18 cellular contexts compared by ENCODE assay signal in the genomic region with DNA sequence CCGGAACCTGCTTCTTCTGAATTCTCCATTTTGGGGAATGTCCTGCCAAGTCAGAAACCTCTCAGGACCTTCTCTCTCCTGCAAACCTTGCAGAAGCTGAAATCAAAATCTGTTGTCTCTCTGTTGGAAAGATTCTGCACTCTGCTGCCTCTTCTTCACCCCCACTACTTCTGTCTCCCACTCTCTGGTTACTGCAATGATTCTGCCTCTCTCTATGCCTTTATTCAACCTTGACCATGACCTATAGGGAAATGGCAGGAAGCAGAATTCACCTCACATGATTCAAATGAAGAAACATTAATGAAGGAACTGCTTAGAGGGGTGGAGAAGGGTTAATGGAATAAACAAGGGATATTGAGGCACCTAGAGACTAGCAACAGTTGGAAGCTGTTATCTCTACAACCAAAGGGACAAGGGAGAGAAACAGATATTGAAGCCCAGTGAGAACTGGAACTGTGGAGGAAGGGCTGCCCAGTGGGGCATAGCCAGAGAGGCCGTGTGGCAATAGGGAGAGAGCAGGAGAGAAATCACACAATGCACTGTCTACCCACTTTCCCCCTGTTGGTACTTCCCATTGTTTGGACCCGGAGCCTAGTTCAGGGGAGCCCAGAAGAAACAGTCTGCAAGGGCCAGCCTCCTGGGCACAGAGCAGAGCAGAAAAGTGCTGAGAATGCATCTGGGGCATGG.
DNase-seq lines count a peak whose midpoint lies in the region; TF ChIP-seq lines count a peak whose summit lies in the region.
"Had no signal": no experiment of that assay in that cellular context is flagged by ENCODE, and none has a peak within 500 bp of the region (broad histone marks: within the 10 kb centered on the region; RNA-seq: fewer than 3 reads in every experiment).

No MANE protein-coding gene starts in this region.

- in situ Hi-C loops in GM13976 (cut with MboI; ENCODE audit: low sequenced_read_pairs, unreplicated experiment): no loop called here

- peak overlapping the region; percentile 40 for H3K27ac Mint-ChIP-seq in activated naive CD4-positive, alpha-beta T cell treated with anti-CD3 and anti-CD28 coated beads, Interleukin-2, amount 10 ng/mL, durations not matched to agents 7 days and 5 days
- H3K27ac Mint-ChIP-seq in activated naive CD4-positive, alpha-beta T cell treated with anti-CD3 and anti-CD28 coated beads for 36 hours: no peak overlapping the region
- H3K27ac Mint-ChIP-seq in dendritic cell treated with granulocyte-macrophage colony-stimulating factor and Interleukin-4, amounts not matched to agents 40 ng/mL and 50 ng/mL, for 4 days: peak overlapping the region; percentile 29

- no peak overlapping the region for H3K9ac ChIP-seq in parathyroid adenoma
- H3K9ac ChIP-seq: GM23248 had no signal

- H2AFZ ChIP-seq in parathyroid adenoma: peak overlapping the region; percentile 53
- H2AFZ ChIP-seq: GM23248 had no signal

- H3K27ac ChIP-seq in parathyroid adenoma: no peak overlapping the region
- H3K27ac ChIP-seq: GM23248, RWPE1 had no signal

- DNase-seq in activated naive CD4-positive, alpha-beta T cell treated with anti-CD3 and anti-CD28 coated beads, Interleukin-2, amount 10 ng/mL, durations not matched to agents 7 days and 5 days: no peak
- DNase-seq in activated naive CD4-positive, alpha-beta T cell treated with anti-CD3 and anti-CD28 coated beads for 36 hours: no peak
- DNase-seq in NCI-H128 (lab: John Stamatoyannopoulos, UW; ENCODE audit: unreplicated experiment) (no peak), GM13976 (ENCODE audit: low spot score) (no peak), NCI-H82 treated with DMSO at 0.1 percent for 48 hours (lab: John Stamatoyannopoulos, UW; ENCODE audit: unreplicated experiment) (no peak)
- DNase-seq in activated effector memory CD4-positive, alpha-beta T cell treated with anti-CD3 and anti-CD28 coated beads, Interleukin-2, amount 50 U/mL, for 16 hours: no peak
- DNase-seq: 8988T; BE2C; CD8-positive, alpha-beta memory T cell; DND-41; GM23248; MV-4-11; NCI-H1417 treated with DMSO at 0.1 percent for 48 hours; NCI-H1930; OCI-M1 had no signal

- H3K4me3 Mint-ChIP-seq in activated naive CD4-positive, alpha-beta T cell treated with anti-CD3 and anti-CD28 coated beads, Interleukin-2, amount 10 ng/mL, durations not matched to agents 7 days and 5 days: no peak overlapping the region
- no peak overlapping the region for H3K4me3 Mint-ChIP-seq in activated naive CD4-positive, alpha-beta T cell treated with anti-CD3 and anti-CD28 coated beads for 36 hours
- H3K4me3 Mint-ChIP-seq in dendritic cell treated with granulocyte-macrophage colony-stimulating factor and Interleukin-4, amounts not matched to agents 40 ng/mL and 50 ng/mL, for 4 days: no peak overlapping the region
- H3K4me3 Mint-ChIP-seq: CD8-positive, alpha-beta memory T cell had no signal

- no peaks in the 10 kb centered on the region for H3K27me3 ChIP-seq in parathyroid adenoma (ENCODE audit: control insufficient read depth, insufficient read depth, low read length)
- H3K27me3 ChIP-seq: BE2C had no signal

- H3K36me3 ChIP-seq in parathyroid adenoma (ENCODE audit: control insufficient read depth, insufficient read depth, low read length): no peaks in the 10 kb centered on the region
- H3K36me3 ChIP-seq: BE2C had no signal

- no peak overlapping the region for H3K4me3 ChIP-seq in parathyroid adenoma (ENCODE audit: low read depth, low read length)
- H3K4me3 ChIP-seq: GM23248 had no signal

- peaks cover 5% of the 10 kb centered on the region for H3K27me3 Mint-ChIP-seq in activated naive CD4-positive, alpha-beta T cell treated with anti-CD3 and anti-CD28 coated beads, Interleukin-2, amount 10 ng/mL, durations not matched to agents 7 days and 5 days
- H3K27me3 Mint-ChIP-seq in activated naive CD4-positive, alpha-beta T cell treated with anti-CD3 and anti-CD28 coated beads for 36 hours (ENCODE audit: low read depth): no peaks in the 10 kb centered on the region
- H3K27me3 Mint-ChIP-seq in dendritic cell treated with granulocyte-macrophage colony-stimulating factor and Interleukin-4, amounts not matched to agents 40 ng/mL and 50 ng/mL, for 4 days: no peaks in the 10 kb centered on the region
- H3K27me3 Mint-ChIP-seq: CD8-positive, alpha-beta memory T cell had no signal

- CTCF ChIA-PET in activated naive CD4-positive, alpha-beta T cell treated with anti-CD3 and anti-CD28 coated beads, Interleukin-2, amount 10 ng/mL, durations not matched to agents 7 days and 5 days (lab: Charles Lee): no interaction called here
- CTCF ChIA-PET in activated naive CD4-positive, alpha-beta T cell treated with anti-CD3 and anti-CD28 coated beads for 36 hours (lab: Charles Lee): no interaction called here

- no peak for TF ChIP-seq CTCF in parathyroid adenoma (IDR thresholded peaks at IDR 0.05)
- TF ChIP-seq CTCF in GM13976 (IDR thresholded peaks at IDR 0.05; ENCODE audit: borderline replicate concordance, control extremely low read depth, extremely low read depth, insufficient read depth, missing control alignments): no peak

- no peaks in the 10 kb centered on the region for H3K9me3 ChIP-seq in parathyroid adenoma (ENCODE audit: control insufficient read depth, low read length)
- H3K9me3 ChIP-seq: BE2C had no signal

- H3K36me3 Mint-ChIP-seq in activated naive CD4-positive, alpha-beta T cell treated with anti-CD3 and anti-CD28 coated beads, Interleukin-2, amount 10 ng/mL, durations not matched to agents 7 days and 5 days: no peaks in the 10 kb centered on the region
- H3K36me3 Mint-ChIP-seq in activated naive CD4-positive, alpha-beta T cell treated with anti-CD3 and anti-CD28 coated beads for 36 hours (ENCODE audit: low read depth): no peaks in the 10 kb centered on the region
- H3K36me3 Mint-ChIP-seq in dendritic cell treated with granulocyte-macrophage colony-stimulating factor and Interleukin-4, amounts not matched to agents 40 ng/mL and 50 ng/mL, for 4 days (ENCODE audit: low read depth): no peaks in the 10 kb centered on the region
- H3K36me3 Mint-ChIP-seq: CD8-positive, alpha-beta memory T cell had no signal

- peaks cover 3% of the 10 kb centered on the region for H3K9me3 Mint-ChIP-seq in activated naive CD4-positive, alpha-beta T cell treated with anti-CD3 and anti-CD28 coated beads, Interleukin-2, amount 10 ng/mL, durations not matched to agents 7 days and 5 days
- no peaks in the 10 kb centered on the region for H3K9me3 Mint-ChIP-seq in activated naive CD4-positive, alpha-beta T cell treated with anti-CD3 and anti-CD28 coated beads for 36 hours
- H3K9me3 Mint-ChIP-seq in dendritic cell treated with granulocyte-macrophage colony-stimulating factor and Interleukin-4, amounts not matched to agents 40 ng/mL and 50 ng/mL, for 4 days: no peaks in the 10 kb centered on the region
- H3K9me3 Mint-ChIP-seq: CD8-positive, alpha-beta memory T cell had no signal

- intact Hi-C loops in activated naive CD4-positive, alpha-beta T cell treated with anti-CD3 and anti-CD28 coated beads for 36 hours (cut with micrococcal nuclease): no loop called here
- intact Hi-C loops in dendritic cell treated with granulocyte-macrophage colony-stimulating factor and Interleukin-4, amounts not matched to agents 40 ng/mL and 50 ng/mL, for 4 days (cut with micrococcal nuclease): no loop called here

- H3K79me2 ChIP-seq in parathyroid adenoma: no peaks in the 10 kb centered on the region

- peaks cover 7% of the 10 kb centered on the region for H3K4me1 ChIP-seq in parathyroid adenoma
- H3K4me1 ChIP-seq: BE2C had no signal

- peaks cover 43% of the 10 kb centered on the region for H3K4me1 Mint-ChIP-seq in activated naive CD4-positive, alpha-beta T cell treated with anti-CD3 and anti-CD28 coated beads, Interleukin-2, amount 10 ng/mL, durations not matched to agents 7 days and 5 days
- H3K4me1 Mint-ChIP-seq in activated naive CD4-positive, alpha-beta T cell treated with anti-CD3 and anti-CD28 coated beads for 36 hours (ENCODE audit: low read depth): peaks cover 39% of the 10 kb centered on the region
- H3K4me1 Mint-ChIP-seq in dendritic cell treated with granulocyte-macrophage colony-stimulating factor and Interleukin-4, amounts not matched to agents 40 ng/mL and 50 ng/mL, for 4 days (ENCODE audit: low read depth): peaks cover 40% of the 10 kb centered on the region

- no peak overlapping the region for H3K4me2 ChIP-seq in parathyroid adenoma (ENCODE audit: low read length)
